In the genomic region with DNA sequence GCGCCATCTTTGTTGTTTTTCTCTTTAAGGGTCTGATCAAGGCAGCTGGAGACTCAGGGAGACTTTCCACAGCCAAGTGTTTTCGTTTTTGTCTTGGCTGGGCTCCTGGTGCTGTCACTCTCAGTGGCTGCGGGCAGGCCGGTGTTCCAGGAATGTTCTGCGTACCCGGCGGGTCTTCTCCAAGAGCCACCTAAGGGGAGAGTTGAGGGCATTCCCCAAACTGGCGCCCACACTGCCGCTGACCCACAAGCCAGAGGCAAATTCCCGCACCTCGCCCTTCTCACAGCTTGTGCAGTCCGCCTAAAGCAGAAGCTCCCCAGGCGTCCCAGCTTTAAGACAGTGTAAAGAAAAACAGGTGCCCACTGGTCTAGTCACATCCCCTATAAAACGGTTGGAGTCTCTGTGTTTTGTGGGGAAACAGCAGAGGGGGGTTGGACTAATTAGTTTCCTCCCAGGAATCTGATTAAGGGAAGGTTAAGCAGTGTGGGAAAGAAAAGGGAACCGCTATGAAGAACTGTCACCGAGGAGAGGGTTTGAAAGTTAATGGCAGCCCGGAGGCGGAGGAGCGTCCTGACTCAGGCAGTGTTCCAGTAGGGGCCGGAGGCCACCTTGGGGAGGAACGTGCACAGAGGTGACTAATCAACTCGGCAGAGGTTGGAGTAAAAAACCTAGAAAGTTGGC, we compare ENCODE assay signal across 12 cellular contexts.
A peak's percentile ranks its signal among the peaks of the same experiment; 100 is the strongest.
DNase-seq lines count a peak whose midpoint lies in the region; ATAC-seq and TF ChIP-seq lines count a peak whose summit lies in the region.
"Had no signal": no experiment of that assay in that cellular context is flagged by ENCODE, and none has a peak within 500 bp of the region (broad histone marks: within the 10 kb centered on the region; RNA-seq: fewer than 3 reads in every experiment).

No MANE protein-coding gene starts in this region.

- H3K4me1 ChIP-seq in right atrium auricular region: peaks cover 0 to 6% of the 10 kb centered on the region in 2 donors

- TF ChIP-seq CTCF in right atrium auricular region (IDR thresholded peaks at IDR 0.05): no peak
- no peak for TF ChIP-seq CTCF in coronary artery (IDR thresholded peaks at IDR 0.05)

- peak; percentile 63 for ATAC-seq in Right ventricle myocardium superior (ENCODE audit: poor library complexity)
- no peak for ATAC-seq in stimulated activated memory B cell treated with anti-CD40 and anti-IgM and Interleukin-4, amounts not matched to agents 10 μg/mL and 1 μg/mL and 100 μg/mL, for 72 hours
- no peak for ATAC-seq in GM21619 (IDR thresholded peaks at IDR 0.05; ENCODE audit: unreplicated experiment)

- no peaks in the 10 kb centered on the region for H3K4me1 Mint-ChIP-seq in stimulated activated memory B cell treated with anti-CD40 and anti-IgM and Interleukin-4, amounts not matched to agents 10 μg/mL and 1 μg/mL and 100 μg/mL, for 72 hours
- H3K4me1 Mint-ChIP-seq: immature natural killer cell had no signal

- DNase-seq in Right ventricle myocardium superior (peak; percentile 43), right atrium auricular region (ENCODE audit: low spot score) (no peak), coronary artery (ENCODE audit: low spot score) (no peak), myocyte (ENCODE audit: low read depth) (peak; percentile 74)
- DNase-seq in effector CD8-positive, alpha-beta T cell (lab: John Stamatoyannopoulos, UW): no peak
- no peak for DNase-seq in NK-92 treated with Interleukin-12 subunit alpha and Interleukin-12 subunit beta, amount 100 ng/mL, for 24 hours (lab: John Stamatoyannopoulos, UW)
- DNase-seq: ACHN, immature natural killer cell, NCI-H526 had no signal

- no peaks in the 10 kb centered on the region for H3K9me3 ChIP-seq in right atrium auricular region

- H3K27me3 ChIP-seq in right atrium auricular region: no peaks in the 10 kb centered on the region

- H3K9me3 Mint-ChIP-seq in stimulated activated memory B cell treated with anti-CD40 and anti-IgM and Interleukin-4, amounts not matched to agents 10 μg/mL and 1 μg/mL and 100 μg/mL, for 72 hours: peaks cover 5% of the 10 kb centered on the region

- no peak overlapping the region for H3K27ac Mint-ChIP-seq in stimulated activated memory B cell treated with anti-CD40 and anti-IgM and Interleukin-4, amounts not matched to agents 10 μg/mL and 1 μg/mL and 100 μg/mL, for 72 hours
- H3K27ac Mint-ChIP-seq: immature natural killer cell, progenitor cell of endocrine pancreas had no signal

- no peaks in the 10 kb centered on the region for H3K36me3 ChIP-seq in right atrium auricular region

- H3K27ac ChIP-seq in right atrium auricular region (no peak overlapping the region), coronary artery (no peak overlapping the region)

- no peaks in the 10 kb centered on the region for H3K36me3 Mint-ChIP-seq in stimulated activated memory B cell treated with anti-CD40 and anti-IgM and Interleukin-4, amounts not matched to agents 10 μg/mL and 1 μg/mL and 100 μg/mL, for 72 hours
- H3K36me3 Mint-ChIP-seq: immature natural killer cell had no signal

- intact Hi-C loops in Right ventricle myocardium superior (cut with DNase I): no loop called here

- H3K4me3 Mint-ChIP-seq in stimulated activated memory B cell treated with anti-CD40 and anti-IgM and Interleukin-4, amounts not matched to agents 10 μg/mL and 1 μg/mL and 100 μg/mL, for 72 hours: no peak overlapping the region
- H3K4me3 Mint-ChIP-seq: immature natural killer cell had no signal

- peak overlapping the region in 1 of 2 donors; percentile 22 for H3K4me3 ChIP-seq in right atrium auricular region
- peak overlapping the region; percentile 48 for H3K4me3 ChIP-seq in coronary artery

- peaks cover 8% of the 10 kb centered on the region for H3K27me3 Mint-ChIP-seq in stimulated activated memory B cell treated with anti-CD40 and anti-IgM and Interleukin-4, amounts not matched to agents 10 μg/mL and 1 μg/mL and 100 μg/mL, for 72 hours

Comparison
In these comparisons a context has a peak if more than half of its experiments do, and no peak if none do; other contexts are left out.
1. DNase-seq: peak in Right ventricle myocardium superior (single experiment) and myocyte (single experiment); none in right atrium auricular region (single experiment), coronary artery (single experiment), effector CD8-positive, alpha-beta T cell (single experiment) and NK-92 treated with Interleukin-12 subunit alpha and Interleukin-12 subunit beta, amount 100 ng/mL, for 24 hours (single experiment).